Comparison of ENCODE assay signal across 10 cellular contexts in genomic region chr6:75935473-75935793, GRCh38.
DNase-seq lines count a peak whose midpoint lies in the region; ATAC-seq, FAIRE-seq and TF ChIP-seq lines count a peak whose summit lies in the region.
"Had no signal": no experiment of that assay in that cellular context is flagged by ENCODE, and none has a peak within 500 bp of the region (broad histone marks: within the 10 kb centered on the region; RNA-seq: fewer than 3 reads in every experiment).

No MANE protein-coding gene starts in this region.

- H3K36me3 ChIP-seq in HepG2 (replicated peaks in 1 of 2; ENCODE audit: control insufficient read depth in 1 of 2, insufficient read depth in 2 of 2, low read length in 2 of 2): no peaks in the 10 kb centered on the region

- in situ Hi-C loops in HepG2 (cut with HindIII; ENCODE audit: extremely low pct_ligation_motif_present, low pct_unique_long_range_greater_than_20kb): loop anchor here (25.0 kb wide), 1 partner anchor 927 kb away; no protein-coding TSS in a partner anchor

- peak; percentile 22 for ATAC-seq in HepG2

- H3K79me2 ChIP-seq in HepG2 (ENCODE audit: insufficient read depth, low read length): no peaks in the 10 kb centered on the region

- peak overlapping the region in 1 of 3 experiments; percentile 53; a peak in 1 of 6 replicates for H3K4me3 ChIP-seq in HepG2 (replicated peaks in 1 of 3; ENCODE audit: insufficient read depth in 1 of 3, low read depth in 2 of 3, low read length in 3 of 3)

- TF ChIP-seq CTCF in VCaP (conservative IDR thresholded peaks at IDR 0.05): no peak
- no peak for TF ChIP-seq CTCF in HepG2 (CRISPR knock-in tag; IDR thresholded peaks at IDR 0.05)
- TF ChIP-seq CTCF in type B pancreatic cell (conservative IDR thresholded peaks at IDR 0.05): no peak

- H3K27ac ChIP-seq in VCaP (peak overlapping the region; percentile 77), HepG2 (ENCODE audit: extremely low read length, insufficient read depth, low read length) (no peak overlapping the region)
- H3K27ac ChIP-seq: 22Rv1 had no signal

- peaks cover 9% of the 10 kb centered on the region for H3K4me1 Mint-ChIP-seq in activated naive CD4-positive, alpha-beta T cell treated with anti-CD3 and anti-CD28 coated beads, Interleukin-2, amount 50 U/mL, for 24 hours
- H3K4me1 Mint-ChIP-seq in type B pancreatic cell (ENCODE audit: unreplicated experiment): peaks cover 7% of the 10 kb centered on the region

- no peaks in the 10 kb centered on the region for H4K20me1 ChIP-seq in HepG2 (ENCODE audit: insufficient read depth, low read length)

- H3K4me1 ChIP-seq in HepG2 (ENCODE audit: insufficient read depth, low read length): peaks cover 14% of the 10 kb centered on the region; the same call in 1 of the 2 replicates

- peaks cover 14% of the 10 kb centered on the region for H3K27me3 Mint-ChIP-seq in activated naive CD4-positive, alpha-beta T cell treated with anti-CD3 and anti-CD28 coated beads, Interleukin-2, amount 50 U/mL, for 24 hours
- peaks cover 8% of the 10 kb centered on the region for H3K27me3 Mint-ChIP-seq in type B pancreatic cell

- H2AFZ ChIP-seq in HepG2 (ENCODE audit: low read length): no peak overlapping the region

- peak overlapping the region; percentile 64 for H3K4me3 Mint-ChIP-seq in activated naive CD4-positive, alpha-beta T cell treated with anti-CD3 and anti-CD28 coated beads, Interleukin-2, amount 50 U/mL, for 24 hours
- H3K4me3 Mint-ChIP-seq in type B pancreatic cell: peak overlapping the region; percentile 91
- H3K4me3 Mint-ChIP-seq: activated naive CD8-positive, alpha-beta T cell treated with anti-CD3 and anti-CD28 coated beads, Interleukin-2, amount 50 U/mL, for 24 hours had no signal

- TF ChIP-seq EP300 in HepG2 (IDR thresholded peaks at IDR 0.05; ENCODE audit: low read depth in 2 of 2, low read length in 2 of 2) (no peak), HepG2 (CRISPR knock-in tag; IDR thresholded peaks at IDR 0.05; ENCODE audit: borderline replicate concordance) (no peak)

- H3K9me3 ChIP-seq in HepG2 (ENCODE audit: low read length): no peaks in the 10 kb centered on the region

- no peak overlapping the region for H3K27ac Mint-ChIP-seq in activated naive CD4-positive, alpha-beta T cell treated with anti-CD3 and anti-CD28 coated beads, Interleukin-2, amount 50 U/mL, for 24 hours
- H3K27ac Mint-ChIP-seq in type B pancreatic cell: no peak overlapping the region
- H3K27ac Mint-ChIP-seq: activated naive CD8-positive, alpha-beta T cell treated with anti-CD3 and anti-CD28 coated beads, Interleukin-2, amount 50 U/mL, for 24 hours had no signal

- POLR2A ChIA-PET in HepG2 (lab: Yijun Ruan, JAX): no interaction called here

- H3K9me3 Mint-ChIP-seq in activated naive CD4-positive, alpha-beta T cell treated with anti-CD3 and anti-CD28 coated beads, Interleukin-2, amount 50 U/mL, for 24 hours: no peaks in the 10 kb centered on the region
- no peaks in the 10 kb centered on the region for H3K9me3 Mint-ChIP-seq in type B pancreatic cell
- H3K9me3 Mint-ChIP-seq: activated naive CD8-positive, alpha-beta T cell treated with anti-CD3 and anti-CD28 coated beads, Interleukin-2, amount 50 U/mL, for 24 hours had no signal

- intact Hi-C loops in HepG2 (cut with micrococcal nuclease; ENCODE audit: unreplicated experiment): loop anchor here (1.0 to 10.0 kb wide), 2 partner anchors 416 to 749 kb away; no protein-coding TSS in a partner anchor

- no TSS peak for BruUV-seq in HepG2 (replicated peaks; lab: Mats Ljungman, UMichigan)

- CTCF ChIA-PET in HepG2 (lab: Yijun Ruan, JAX; ENCODE audit: low intra/inter-chr PET ratio, low total read pairs): interaction anchor here (0.7 kb wide), 1 partner anchor 1522 kb away, joined by 3 read pairs; no protein-coding TSS in a partner anchor

- WGBS in HepG2 (ENCODE audit: low lambda C conversion rate): 55% methylated on average over 7 of the region's 12 CpGs

- DNase-seq in activated naive CD4-positive, alpha-beta T cell (lab: John Stamatoyannopoulos, UW): no peak
- no peak for DNase-seq in HepG2 (ENCODE audit: low spot score)
- no peak for DNase-seq in type B pancreatic cell (ENCODE audit: extremely low spot score, unreplicated experiment)
- DNase-seq in NCI-H1930 (lab: John Stamatoyannopoulos, UW): no peak
- DNase-seq in RPMI8226: no peak
- no peak for DNase-seq in EL

- TF ChIP-seq POLR2A in HepG2 (IDR thresholded peaks at IDR 0.05; ENCODE audit: insufficient read depth in 1 of 2, low read depth in 2 of 2, low read length in 2 of 2): no peak

- peaks cover 0 to 3% of the 10 kb centered on the region in 2 experiments; a peak in 1 of 5 replicates for H3K27me3 ChIP-seq in HepG2 (ENCODE audit: control insufficient read depth in 1 of 2, insufficient read depth in 2 of 2, low read length in 2 of 2)

- no peak overlapping the region for H3K9ac ChIP-seq in HepG2 (ENCODE audit: insufficient read depth, low read depth, low read length)

- H3K36me3 Mint-ChIP-seq in activated naive CD4-positive, alpha-beta T cell treated with anti-CD3 and anti-CD28 coated beads, Interleukin-2, amount 50 U/mL, for 24 hours: no peaks in the 10 kb centered on the region
- no peaks in the 10 kb centered on the region for H3K36me3 Mint-ChIP-seq in type B pancreatic cell

- H3K4me2 ChIP-seq in HepG2 (ENCODE audit: low read depth, low read length): peak overlapping the region; percentile 81

- no peak for TF ChIP-seq RAD21 in HepG2 (CRISPR knock-in tag; IDR thresholded peaks at IDR 0.05)

- FAIRE-seq in HepG2 (lab: Jason Lieb, UNC): no peak

TF ChIP-seq in HepG2, 621 proteins besides CTCF, POLR2A, EP300 and RAD21:
- TF ChIP-seq ZIK1 (CRISPR knock-in tag; IDR thresholded peaks at IDR 0.05; ENCODE audit: borderline replicate concordance, low read depth): no peak
- no peak for TF ChIP-seq RFXAP (CRISPR knock-in tag; IDR thresholded peaks at IDR 0.05; ENCODE audit: borderline replicate concordance)
- TF ChIP-seq, protein P1, sequence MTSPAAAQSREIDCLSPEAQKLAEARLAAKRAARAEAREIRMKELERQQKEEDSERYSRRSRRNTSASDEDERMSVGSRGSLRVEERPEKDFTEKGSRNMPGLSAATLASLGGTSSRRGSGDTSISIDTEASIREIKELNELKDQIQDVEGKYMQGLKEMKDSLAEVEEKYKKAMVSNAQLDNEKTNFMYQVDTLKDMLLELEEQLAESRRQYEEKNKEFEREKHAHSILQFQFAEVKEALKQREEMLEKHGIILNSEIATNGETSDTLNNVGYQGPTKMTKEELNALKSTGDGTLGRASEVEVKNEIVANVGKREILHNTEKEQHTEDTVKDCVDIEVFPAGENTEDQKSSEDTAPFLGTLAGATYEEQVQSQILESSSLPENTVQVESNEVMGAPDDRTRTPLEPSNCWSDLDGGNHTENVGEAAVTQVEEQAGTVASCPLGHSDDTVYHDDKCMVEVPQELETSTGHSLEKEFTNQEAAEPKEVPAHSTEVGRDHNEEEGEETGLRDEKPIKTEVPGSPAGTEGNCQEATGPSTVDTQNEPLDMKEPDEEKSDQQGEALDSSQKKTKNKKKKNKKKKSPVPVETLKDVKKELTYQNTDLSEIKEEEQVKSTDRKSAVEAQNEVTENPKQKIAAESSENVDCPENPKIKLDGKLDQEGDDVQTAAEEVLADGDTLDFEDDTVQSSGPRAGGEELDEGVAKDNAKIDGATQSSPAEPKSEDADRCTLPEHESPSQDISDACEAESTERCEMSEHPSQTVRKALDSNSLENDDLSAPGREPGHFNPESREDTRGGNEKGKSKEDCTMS (CRISPR knock-in tag; conservative IDR thresholded peaks at IDR 0.05): no peak
- TF ChIP-seq ZNF773 (CRISPR knock-in tag; IDR thresholded peaks at IDR 0.05; ENCODE audit: borderline replicate concordance): no peak
- TF ChIP-seq NCOA1 (CRISPR knock-in tag; IDR thresholded peaks at IDR 0.05): no peak
- TF ChIP-seq TARDBP (CRISPR knock-in tag; IDR thresholded peaks at IDR 0.05): no peak
- TF ChIP-seq ZNF256 (CRISPR knock-in tag; conservative IDR thresholded peaks at IDR 0.05): no peak
- no peak for TF ChIP-seq PCBP2 (optimal IDR thresholded peaks at IDR 0.05; ENCODE audit: low read depth, low read length, poor library complexity, severe bottlenecking)
- TF ChIP-seq REPIN1 (CRISPR knock-in tag; IDR thresholded peaks at IDR 0.05; ENCODE audit: borderline replicate concordance, low read depth): no peak
- TF ChIP-seq DR1 (CRISPR knock-in tag; IDR thresholded peaks at IDR 0.05): no peak
- no peak for TF ChIP-seq KLF16 (CRISPR knock-in tag; IDR thresholded peaks at IDR 0.05)
- TF ChIP-seq, protein P2, sequence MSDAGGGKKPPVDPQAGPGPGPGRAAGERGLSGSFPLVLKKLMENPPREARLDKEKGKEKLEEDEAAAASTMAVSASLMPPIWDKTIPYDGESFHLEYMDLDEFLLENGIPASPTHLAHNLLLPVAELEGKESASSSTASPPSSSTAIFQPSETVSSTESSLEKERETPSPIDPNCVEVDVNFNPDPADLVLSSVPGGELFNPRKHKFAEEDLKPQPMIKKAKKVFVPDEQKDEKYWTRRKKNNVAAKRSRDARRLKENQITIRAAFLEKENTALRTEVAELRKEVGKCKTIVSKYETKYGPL (CRISPR knock-in tag; IDR thresholded peaks at IDR 0.05): no peak
- no peak for TF ChIP-seq ZNF160 (CRISPR knock-in tag; IDR thresholded peaks at IDR 0.05)
- no peak for TF ChIP-seq AKAP8 (CRISPR knock-in tag; IDR thresholded peaks at IDR 0.05)
- no peak for TF ChIP-seq AGO1 (IDR thresholded peaks at IDR 0.05; ENCODE audit: low read depth, low read length, poor library complexity, severe bottlenecking)
